1 cellular context compared by ENCODE assay signal in genomic region chr12:48814313-48815280, GRCh38.
TF ChIP-seq lines count a peak whose summit lies in the region.

No MANE protein-coding gene starts in this region.

TF ChIP-seq in K562, 482 proteins besides CTCF, POLR2A, EP300 and RAD21 (continued from another document and continues in another):
- TF ChIP-seq RBM39 (optimal IDR thresholded peaks at IDR 0.05; ENCODE audit: low read depth, low read length) = no peak
- TF ChIP-seq MAX (CRISPR knock-in tag; IDR thresholded peaks at IDR 0.05) = peak; percentile 92
- no peak; the same call in none of the 2 replicates for TF ChIP-seq ETV1 (tag; conservative IDR thresholded peaks at IDR 0.05; ENCODE audit: low read depth)
- no peak for TF ChIP-seq ZNF586 (CRISPR knock-in tag; conservative IDR thresholded peaks at IDR 0.05)
- TF ChIP-seq BHLHE40 (IDR thresholded peaks at IDR 0.05; ENCODE audit: low read length) = peak; percentile 58; the same call in 1 of the 2 replicates
- no peak for TF ChIP-seq CUX1 (CRISPR knock-in tag; IDR thresholded peaks at IDR 0.05)
- TF ChIP-seq ZBTB12 (CRISPR knock-in tag; IDR thresholded peaks at IDR 0.05) = 0 out of 2 replicates have a peak, but pooled peaks have one; percentile 19
- no peak for TF ChIP-seq NR3C1 (CRISPR knock-in tag; IDR thresholded peaks at IDR 0.05)
- no peak for TF ChIP-seq BRD4 (IDR thresholded peaks at IDR 0.05)
- TF ChIP-seq SP2 (IDR thresholded peaks at IDR 0.05; ENCODE audit: extremely low read depth, low read depth, low read length, poor library complexity, severe bottlenecking) = no peak
- no peak for TF ChIP-seq CAMTA2 (CRISPR knock-in tag; conservative IDR thresholded peaks at IDR 0.05)
- TF ChIP-seq NFE2L1 (tag; IDR thresholded peaks at IDR 0.05; ENCODE audit: borderline replicate concordance, low read depth) = no peak
- TF ChIP-seq CEBPZ (IDR thresholded peaks at IDR 0.05; ENCODE audit: borderline replicate concordance, low read depth, low read length) = no peak
- TF ChIP-seq ZNF57 (CRISPR knock-in tag; IDR thresholded peaks at IDR 0.05) = no peak; the same call in 1 of the 2 replicates
- no peak; the same call in 1 of the 2 replicates for TF ChIP-seq STAG1 (CRISPR knock-in tag; IDR thresholded peaks at IDR 0.05; ENCODE audit: borderline replicate concordance)
- no peak for TF ChIP-seq TAF7 (tag; IDR thresholded peaks at IDR 0.05)
- TF ChIP-seq MIER1 (IDR thresholded peaks at IDR 0.05; ENCODE audit: low read depth) = no peak
- TF ChIP-seq CXXC5 (CRISPR knock-in tag; IDR thresholded peaks at IDR 0.05) = peak; percentile 86
- no peak for TF ChIP-seq ZNF133 (CRISPR knock-in tag; IDR thresholded peaks at IDR 0.05)
- TF ChIP-seq ZFP1 (CRISPR knock-in tag; IDR thresholded peaks at IDR 0.05) = no peak
- TF ChIP-seq GATA2 (CRISPR knock-in tag; IDR thresholded peaks at IDR 0.05) = no peak
- TF ChIP-seq ZNF282 (CRISPR knock-in tag; IDR thresholded peaks at IDR 0.05) = peak; percentile 92
- peak; percentile 73 for TF ChIP-seq TBP (optimal IDR thresholded peaks at IDR 0.05; ENCODE audit: low read depth, low read length)
- TF ChIP-seq KAT8 (IDR thresholded peaks at IDR 0.05; ENCODE audit: low read depth) = no peak
- TF ChIP-seq POLR2AphosphoS5 (IDR thresholded peaks at IDR 0.05; ENCODE audit: control insufficient read depth, insufficient read depth, low read depth, low read length) = peak; percentile 42; the same call in 1 of the 2 replicates
- peak; percentile 12; the same call in 1 of the 2 replicates for TF ChIP-seq HLTF (IDR thresholded peaks at IDR 0.05)
- TF ChIP-seq SMAD2 (IDR thresholded peaks at IDR 0.05; ENCODE audit: low read depth, low read length) = no peak
- no peak for TF ChIP-seq ERF (CRISPR knock-in tag; IDR thresholded peaks at IDR 0.05)
- peak; percentile 89 for TF ChIP-seq MAZ (CRISPR knock-in tag; conservative IDR thresholded peaks at IDR 0.05 in 1 of 2, IDR thresholded peaks at IDR 0.05 in 1 of 2)
- TF ChIP-seq ZNF79 (CRISPR knock-in tag; IDR thresholded peaks at IDR 0.05; ENCODE audit: low read depth) = no peak
- no peak for TF ChIP-seq FOXJ3 (CRISPR knock-in tag; IDR thresholded peaks at IDR 0.05)
- no peak for TF ChIP-seq ZNF3 (CRISPR knock-in tag; IDR thresholded peaks at IDR 0.05)
- no peak for TF ChIP-seq FOXJ2 (tag; IDR thresholded peaks at IDR 0.05)
- peak; percentile 64; the same call in 1 of the 2 replicates for TF ChIP-seq ETV5 (CRISPR knock-in tag; IDR thresholded peaks at IDR 0.05; ENCODE audit: low read depth)
- TF ChIP-seq SRSF9 (IDR thresholded peaks at IDR 0.05; ENCODE audit: borderline replicate concordance, low read depth, low read length) = no peak
- TF ChIP-seq PURB (CRISPR knock-in tag; IDR thresholded peaks at IDR 0.05; ENCODE audit: low read depth) = no peak
- no peak for TF ChIP-seq ASH1L (IDR thresholded peaks at IDR 0.05; ENCODE audit: borderline replicate concordance, low read depth, partially characterized antibody)
- TF ChIP-seq ELK1 (CRISPR knock-in tag; IDR thresholded peaks at IDR 0.05) = no peak
- TF ChIP-seq E4F1 (CRISPR knock-in tag; IDR thresholded peaks at IDR 0.05; ENCODE audit: borderline replicate concordance) = no peak
- peak; percentile 94; the same call in 1 of the 2 replicates for TF ChIP-seq XRCC5 (IDR thresholded peaks at IDR 0.05; ENCODE audit: low read depth, low read length)
- peak; percentile 69 for TF ChIP-seq ZNF24 (IDR thresholded peaks at IDR 0.05)
- TF ChIP-seq CBFA2T2 (conservative IDR thresholded peaks at IDR 0.05) = no peak
- no peak for TF ChIP-seq ZNF354B (CRISPR knock-in tag; IDR thresholded peaks at IDR 0.05)
- TF ChIP-seq ATF4 (CRISPR knock-in tag; IDR thresholded peaks at IDR 0.05) = no peak
- TF ChIP-seq REST (CRISPR knock-in tag; IDR thresholded peaks at IDR 0.05; ENCODE audit: low read depth) = no peak
- TF ChIP-seq ZNF707 (CRISPR knock-in tag; conservative IDR thresholded peaks at IDR 0.05) = no peak
- peak; percentile 59; the same call in 1 of the 2 replicates for TF ChIP-seq SNIP1 (IDR thresholded peaks at IDR 0.05; ENCODE audit: low read depth)
- no peak for TF ChIP-seq RAD51 (IDR thresholded peaks at IDR 0.05; ENCODE audit: borderline replicate concordance, low read depth)
- TF ChIP-seq ARID1B (IDR thresholded peaks at IDR 0.05) = 0 out of 2 replicates have a peak, but pooled peaks have one; percentile 26
